In genomic region chrX:3648084-3648483, GRCh38 we compare ENCODE assay signal across 29 cellular contexts.
"Had no signal": no experiment of that assay in that cellular context is flagged by ENCODE, and none has a peak within 500 bp of the region (broad histone marks: within the 10 kb centered on the region; RNA-seq: fewer than 3 reads in every experiment).

No MANE protein-coding gene starts in this region.

- H3K4me1 ChIP-seq: stomach, suprapubic skin, testis, thyroid gland, tibial artery, tibial nerve, transverse colon, upper lobe of left lung, upper lobe of right lung, uterus, vagina had no signal

- DNase-seq: stimulated activated CD4-positive, alpha-beta T cell treated with anti-CD3 and anti-CD28 coated beads, Interleukin-2, amount 100 ng/mL, for 48 hours; stimulated activated CD4-positive, alpha-beta T cell treated with anti-CD3 and anti-CD28 coated beads, Interleukin-4, amount 100 ng/mL, for 1 hour; stimulated activated CD4-positive, alpha-beta T cell treated with anti-CD3 and anti-CD28 coated beads, Interleukin-4, amount 100 ng/mL, for 24 hours; stimulated activated CD4-positive, alpha-beta T cell treated with anti-CD3 and anti-CD28 coated beads, Interleukin-4, amount 100 ng/mL, for 4 hours; stimulated activated CD8-positive, alpha-beta memory T cell treated with anti-CD3 and anti-CD28 coated beads, Interleukin-4, amount 100 ng/mL, for 48 hours; stimulated activated naive B cell treated with anti-CD40 and anti-IgM and Interleukin-4, amounts not matched to agents 10 μg/mL and 1 μg/mL and 100 μg/mL, for 72 hours; stimulated activated naive CD4-positive, alpha-beta T cell; stimulated activated naive CD4-positive, alpha-beta T cell treated with Interleukin-2 at 50 U/mL for 16 hours; stimulated activated naive CD8-positive, alpha-beta T cell treated with anti-CD3 and anti-CD28 coated beads, Interleukin-15, amount 100 ng/mL, for 72 hours; stimulated activated naive CD8-positive, alpha-beta T cell treated with anti-CD3 and anti-CD28 coated beads, Interleukin-15, Interleukin-2, amounts not matched to agents 100 U/mL and 50 U/mL, for 24 hours; stomach; substantia nigra; testis; thyroid gland; tibial artery; transverse colon; trophoblast cell; upper lobe of left lung; upper lobe of right lung; uterus had no signal

- ATAC-seq: stimulated activated effector memory CD8-positive, alpha-beta T cell treated with anti-CD3 and anti-CD28 coated beads, Interleukin-12 subunit alpha, Interleukin-12 subunit beta, amount 100 ng/mL, for 72 hours; stimulated activated memory B cell treated with anti-CD40 and anti-IgM and Interleukin-4, amounts not matched to agents 10 μg/mL and 1 μg/mL and 100 μg/mL, for 72 hours; stimulated activated naive B cell treated with anti-CD40 and anti-IgM and Interleukin-4, amounts not matched to agents 10 μg/mL and 1 μg/mL and 100 μg/mL, for 72 hours; stimulated activated naive CD8-positive, alpha-beta T cell treated with anti-CD3 and anti-CD28 coated beads, Interleukin-15, amount 100 ng/mL, for 72 hours; stimulated activated naive CD8-positive, alpha-beta T cell treated with anti-CD3 and anti-CD28 coated beads, Interleukin-15, Interleukin-2, amounts not matched to agents 100 U/mL and 50 U/mL, for 24 hours; upper lobe of right lung had no signal

- H3K36me3 ChIP-seq: thoracic aorta, transverse colon, upper lobe of right lung, uterus had no signal

- FAIRE-seq: urothelium cell line had no signal

- H3K4me1 Mint-ChIP-seq: stimulated activated effector memory CD8-positive, alpha-beta T cell treated with anti-CD3 and anti-CD28 coated beads, Interleukin-12 subunit alpha, Interleukin-12 subunit beta, amount 100 ng/mL, for 72 hours; stimulated activated memory B cell treated with anti-CD40 and anti-IgM and Interleukin-4, amounts not matched to agents 10 μg/mL and 1 μg/mL and 100 μg/mL, for 72 hours; stimulated activated naive CD8-positive, alpha-beta T cell treated with anti-CD3 and anti-CD28 coated beads, Interleukin-15, amount 100 ng/mL, for 72 hours had no signal

- H3K9me3 ChIP-seq: stomach, suprapubic skin, testis, thoracic aorta, thyroid gland, tibial artery, tibial nerve, transverse colon, upper lobe of left lung, upper lobe of right lung, uterus, vagina had no signal

- H3K27ac Mint-ChIP-seq: stimulated activated effector memory CD8-positive, alpha-beta T cell treated with anti-CD3 and anti-CD28 coated beads, Interleukin-12 subunit alpha, Interleukin-12 subunit beta, amount 100 ng/mL, for 72 hours; stimulated activated memory B cell treated with anti-CD40 and anti-IgM and Interleukin-4, amounts not matched to agents 10 μg/mL and 1 μg/mL and 100 μg/mL, for 72 hours; stimulated activated naive B cell treated with anti-CD40 and anti-IgM and Interleukin-4, amounts not matched to agents 10 μg/mL and 1 μg/mL and 100 μg/mL, for 72 hours; stimulated activated naive CD8-positive, alpha-beta T cell treated with anti-CD3 and anti-CD28 coated beads, Interleukin-15, Interleukin-2, amounts not matched to agents 100 ng/mL and 50 ng/mL, for 24 hours had no signal

- H3K9me3 Mint-ChIP-seq: stimulated activated effector memory CD8-positive, alpha-beta T cell treated with anti-CD3 and anti-CD28 coated beads, Interleukin-12 subunit alpha, Interleukin-12 subunit beta, amount 100 ng/mL, for 72 hours; stimulated activated memory B cell treated with anti-CD40 and anti-IgM and Interleukin-4, amounts not matched to agents 10 μg/mL and 1 μg/mL and 100 μg/mL, for 72 hours; stimulated activated naive B cell treated with anti-CD40 and anti-IgM and Interleukin-4, amounts not matched to agents 10 μg/mL and 1 μg/mL and 100 μg/mL, for 72 hours; stimulated activated naive CD8-positive, alpha-beta T cell treated with anti-CD3 and anti-CD28 coated beads, Interleukin-15, amount 100 ng/mL, for 72 hours; stimulated activated naive CD8-positive, alpha-beta T cell treated with anti-CD3 and anti-CD28 coated beads, Interleukin-15, Interleukin-2, amounts not matched to agents 100 ng/mL and 50 ng/mL, for 24 hours; type B pancreatic cell had no signal

- H3K27me3 ChIP-seq: stomach, suprapubic skin, testis, thyroid gland, tibial artery, tibial nerve, transverse colon, upper lobe of left lung, upper lobe of right lung, uterus, vagina had no signal

- H3K27me3 Mint-ChIP-seq: stimulated activated memory B cell treated with anti-CD40 and anti-IgM and Interleukin-4, amounts not matched to agents 10 μg/mL and 1 μg/mL and 100 μg/mL, for 72 hours; stimulated activated naive B cell treated with anti-CD40 and anti-IgM and Interleukin-4, amounts not matched to agents 10 μg/mL and 1 μg/mL and 100 μg/mL, for 72 hours; stimulated activated naive CD8-positive, alpha-beta T cell treated with anti-CD3 and anti-CD28 coated beads, Interleukin-15, amount 100 ng/mL, for 72 hours; stimulated activated naive CD8-positive, alpha-beta T cell treated with anti-CD3 and anti-CD28 coated beads, Interleukin-15, Interleukin-2, amounts not matched to agents 100 ng/mL and 50 ng/mL, for 24 hours; type B pancreatic cell had no signal

- H3K4me3 Mint-ChIP-seq: stimulated activated effector memory CD8-positive, alpha-beta T cell treated with anti-CD3 and anti-CD28 coated beads, Interleukin-12 subunit alpha, Interleukin-12 subunit beta, amount 100 ng/mL, for 72 hours; stimulated activated memory B cell treated with anti-CD40 and anti-IgM and Interleukin-4, amounts not matched to agents 10 μg/mL and 1 μg/mL and 100 μg/mL, for 72 hours; stimulated activated naive B cell treated with anti-CD40 and anti-IgM and Interleukin-4, amounts not matched to agents 10 μg/mL and 1 μg/mL and 100 μg/mL, for 72 hours; stimulated activated naive CD8-positive, alpha-beta T cell treated with anti-CD3 and anti-CD28 coated beads, Interleukin-15, amount 100 ng/mL, for 72 hours; stimulated activated naive CD8-positive, alpha-beta T cell treated with anti-CD3 and anti-CD28 coated beads, Interleukin-15, Interleukin-2, amounts not matched to agents 100 ng/mL and 50 ng/mL, for 24 hours; type B pancreatic cell had no signal

- H3K27ac ChIP-seq: stomach, suprapubic skin, testis, thoracic aorta, thyroid gland, tibial artery, tibial nerve, transverse colon, upper lobe of left lung, upper lobe of right lung, uterus, vagina had no signal

- H3K4me3 ChIP-seq: stomach, suprapubic skin, testis, thoracic aorta, thyroid gland, tibial artery, tibial nerve, transverse colon, upper lobe of left lung, upper lobe of right lung, uterus, vagina had no signal
